In the genomic region with DNA sequence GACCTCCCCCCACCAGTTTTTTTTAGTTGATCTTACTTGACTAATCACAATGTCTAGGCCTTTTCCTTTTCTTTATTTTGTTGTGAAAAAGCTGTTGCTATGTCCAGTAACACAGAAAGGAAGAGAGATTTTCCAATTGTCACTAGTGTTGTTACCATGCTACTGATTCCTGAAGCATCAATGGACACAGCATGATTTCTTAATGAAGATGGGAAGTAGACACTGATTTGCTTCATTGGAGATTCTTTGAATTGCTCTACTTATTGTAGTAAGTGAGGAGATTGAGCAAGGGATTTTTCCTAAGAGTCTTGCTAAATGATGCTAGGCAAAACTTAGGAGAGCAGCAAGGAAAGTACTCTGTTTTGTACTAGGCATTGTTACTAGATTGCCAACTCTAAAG, we compare ENCODE assay signal across 16 cellular contexts. TPM values are rescaled to one million over a fixed set of nuclear protein-coding genes. Genes with fewer than 3 reads are reported as not detected.
A peak's percentile ranks its signal among the peaks of the same experiment; 100 is the strongest.
DNase-seq lines count a peak whose midpoint lies in the region; ATAC-seq and TF ChIP-seq lines count a peak whose summit lies in the region.
"Had no signal": no experiment of that assay in that cellular context is flagged by ENCODE, and none has a peak within 500 bp of the region (broad histone marks: within the 10 kb centered on the region; RNA-seq: fewer than 3 reads in every experiment).

No MANE protein-coding gene starts in this region.

- H3K4me2 ChIP-seq in Loucy (ENCODE audit: low read depth, low read length, poor library complexity, severe bottlenecking): peak overlapping the region; percentile 83

- peaks cover 93% of the 10 kb centered on the region for H3K79me2 ChIP-seq in Loucy (ENCODE audit: insufficient read depth, low read length)

- H3K9me2 ChIP-seq in Loucy (replicated peaks; ENCODE audit: low read depth, low read length): no peaks in the 10 kb centered on the region

- POLR2A ChIA-PET in CD8-positive, alpha-beta T cell (lab: Charles Lee): no interaction called here

- peaks cover 83% of the 10 kb centered on the region for H4K20me1 ChIP-seq in Loucy (ENCODE audit: insufficient read depth, low read length, poor library complexity, severe bottlenecking)

- no peak overlapping the region for H2AFZ ChIP-seq in Loucy (ENCODE audit: low read length)

- H3K4me1 Mint-ChIP-seq in CD8-positive, alpha-beta T cell (ENCODE audit: low read depth): peaks cover 77% of the 10 kb centered on the region
- H3K4me1 Mint-ChIP-seq in brain (peaks cover 81% of the 10 kb centered on the region), nephron progenitor cell (peaks cover 52% of the 10 kb centered on the region)

- intact Hi-C loops in CD8-positive, alpha-beta T cell (cut with DNase I, micrococcal nuclease): loop anchor here in 1 of 2 experiments (5.0 kb wide), 1 partner anchor 1925 kb away; the partner anchor contains the start of gene CUL5

- H3K27me3 Mint-ChIP-seq in CD8-positive, alpha-beta T cell (ENCODE audit: low read depth): no peaks in the 10 kb centered on the region
- H3K27me3 Mint-ChIP-seq in brain (peaks cover 11% of the 10 kb centered on the region), nephron progenitor cell (ENCODE audit: low read depth, poor library complexity) (no peaks in the 10 kb centered on the region)

- H3K4me3 Mint-ChIP-seq in CD8-positive, alpha-beta T cell: peak overlapping the region; percentile 16
- peak overlapping the region; percentile 48 to 94 (median 73) for H3K4me3 Mint-ChIP-seq in brain
- H3K4me3 Mint-ChIP-seq in nephron progenitor cell: peak overlapping the region; percentile 46
- H3K4me3 Mint-ChIP-seq: H9 had no signal

- CTCF ChIA-PET in CD8-positive, alpha-beta T cell (lab: Charles Lee): no interaction called here

- no peaks in the 10 kb centered on the region for H3K9me3 Mint-ChIP-seq in CD8-positive, alpha-beta T cell
- no peaks in the 10 kb centered on the region for H3K9me3 Mint-ChIP-seq in brain
- H3K9me3 Mint-ChIP-seq in nephron progenitor cell: no peaks in the 10 kb centered on the region
- H3K9me3 Mint-ChIP-seq: H9 had no signal

- H3K4me3 ChIP-seq in CD8-positive, alpha-beta T cell (ENCODE audit: low read depth, low read length): no peak overlapping the region
- peak overlapping the region; percentile 68 for H3K4me3 ChIP-seq in Loucy (ENCODE audit: low read length, poor library complexity, severe bottlenecking)

- no peaks in the 10 kb centered on the region for H3K9me3 ChIP-seq in CD8-positive, alpha-beta T cell (ENCODE audit: low read length)
- H3K9me3 ChIP-seq in Loucy (ENCODE audit: insufficient read depth, low read depth, low read length): no peaks in the 10 kb centered on the region

- H3K4me1 ChIP-seq in CD8-positive, alpha-beta T cell (ENCODE audit: insufficient read depth, low read length): peaks cover 57% of the 10 kb centered on the region
- H3K4me1 ChIP-seq in Loucy (ENCODE audit: insufficient read depth, low read length, poor library complexity, severe bottlenecking): peaks cover 63% of the 10 kb centered on the region

- no peaks in the 10 kb centered on the region for H3K27me3 ChIP-seq in CD8-positive, alpha-beta T cell (ENCODE audit: insufficient read depth, low read length)
- no peaks in the 10 kb centered on the region for H3K27me3 ChIP-seq in Loucy (ENCODE audit: insufficient read depth, low read length, poor library complexity, severe bottlenecking)

- H3K36me3 Mint-ChIP-seq in CD8-positive, alpha-beta T cell: peaks cover 67% of the 10 kb centered on the region
- H3K36me3 Mint-ChIP-seq in brain (peaks cover 74% of the 10 kb centered on the region), nephron progenitor cell (ENCODE audit: low read depth) (peaks cover 76% of the 10 kb centered on the region)

- no peaks in the 10 kb centered on the region for H3K36me3 ChIP-seq in CD8-positive, alpha-beta T cell (ENCODE audit: insufficient read depth, low read length)
- 0 out of 2 replicates have a peak, but pooled peaks cover 3% of the 10 kb centered on the region for H3K36me3 ChIP-seq in Loucy (ENCODE audit: insufficient read depth, low read length)

- H3F3A ChIP-seq in Loucy (ENCODE audit: low read depth): no peaks in the 10 kb centered on the region

- peak overlapping the region; percentile 7 for H3K27ac Mint-ChIP-seq in CD8-positive, alpha-beta T cell
- H3K27ac Mint-ChIP-seq in brain (peak overlapping the region in 1 of 5 experiments; percentile 25), nephron progenitor cell (no peak overlapping the region)

- DNase-seq in CD8-positive, alpha-beta T cell: no peak
- DNase-seq in nephron progenitor cell (no peak), cerebellar cortex (ENCODE audit: low spot score) (no peak), SHP77 treated with DMSO at 0.1 percent for 48 hours (lab: John Stamatoyannopoulos, UW) (no peak), NCI-H446 (lab: John Stamatoyannopoulos, UW) (no peak)
- DNase-seq: C1 segment of cervical spinal cord, DMS 273 treated with DMSO at 0.1 percent for 48 hours, H9, MV-4-11, NCI-H1436, NCI-H2029, NCI-H2171, NCI-H446 treated with DMSO at 0.1 percent for 48 hours, RPMI8226 had no signal

- no peak for ATAC-seq in CD8-positive, alpha-beta T cell

- peak overlapping the region; percentile 50 for H3K9ac ChIP-seq in Loucy (ENCODE audit: low read depth, low read length, poor library complexity, severe bottlenecking)

- no peak overlapping the region for H3K27ac ChIP-seq in CD8-positive, alpha-beta T cell (ENCODE audit: low read depth, low read length)

- no peak for TF ChIP-seq CTCF in CD8-positive, alpha-beta T cell (IDR thresholded peaks at IDR 0.05)
- TF ChIP-seq CTCF in Loucy (conservative IDR thresholded peaks at IDR 0.05; ENCODE audit: low read length) (no peak), brain (conservative IDR thresholded peaks at IDR 0.05) (no peak), nephron progenitor cell (IDR thresholded peaks at IDR 0.05) (no peak)

RNA-seq across cellular contexts. Expression of gene AASDHPPT, which starts 4.6 kb away (rescaled TPM):
- 10 to 100 TPM; 16.1 to 21.3 TPM for total RNA-seq in CD8-positive, alpha-beta T cell
- polyA plus RNA-seq in brain (ENCODE audit: insufficient read depth, low read depth, low replicate concordance): 25.0 TPM

RNA-seq across cellular contexts. Expression of gene KBTBD3, which starts 4.9 kb away (rescaled TPM):
- 1 to 10 TPM; 3.3 to 6.7 TPM for total RNA-seq in CD8-positive, alpha-beta T cell
- 5.1 TPM for polyA plus RNA-seq in brain (ENCODE audit: insufficient read depth, low read depth, low replicate concordance)

Comparison
In these comparisons a context has a peak if more than half of its experiments do, and no peak if none do; other contexts are left out.
1. H3K4me3 Mint-ChIP-seq: peak in every context shown above with its lines; median percentile 73 in brain; 46 in nephron progenitor cell; 16 in CD8-positive, alpha-beta T cell.